23 cellular contexts compared by ENCODE assay signal in the genomic region with DNA sequence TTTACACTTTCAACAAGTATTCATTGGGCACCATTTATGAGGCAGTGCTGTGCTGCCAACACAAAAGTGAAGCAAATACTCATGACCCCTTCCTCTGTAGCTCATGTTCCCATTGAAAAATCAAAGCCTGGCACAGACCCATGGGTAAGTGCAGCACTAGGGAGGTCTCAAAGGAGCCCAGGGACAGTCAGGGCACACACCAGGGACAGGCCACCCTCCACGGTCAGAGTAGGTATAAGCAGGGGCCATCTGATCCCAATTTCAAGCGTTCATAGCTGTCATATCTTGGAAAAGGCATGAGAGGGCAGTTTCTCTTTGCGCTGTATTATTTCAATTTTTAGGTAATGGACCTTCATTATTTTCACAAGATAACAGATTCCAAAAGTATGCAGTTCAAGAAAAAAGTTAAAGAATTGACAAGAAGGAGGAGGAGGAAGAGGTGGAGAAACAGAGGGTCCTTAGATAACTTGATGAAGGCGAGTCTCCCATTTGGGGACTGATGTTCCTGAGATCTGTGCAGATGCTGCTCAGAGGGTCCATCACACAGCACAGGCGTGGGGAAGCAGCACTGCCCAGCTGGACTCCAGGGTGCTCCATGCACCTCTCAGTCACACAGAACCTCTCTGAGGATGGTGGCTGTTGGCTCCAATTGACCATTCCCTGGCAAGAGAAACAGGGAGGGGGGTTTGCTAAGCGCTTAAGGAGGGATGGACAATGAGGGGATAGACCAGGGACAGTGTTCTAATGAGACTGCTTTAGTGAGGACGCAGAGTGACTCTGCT.
"Had no signal": no experiment of that assay in that cellular context is flagged by ENCODE, and none has a peak within 500 bp of the region (broad histone marks: within the 10 kb centered on the region; RNA-seq: fewer than 3 reads in every experiment).

No MANE protein-coding gene starts in this region.

- H3K4me3 ChIP-seq: MG63, SJSA1, SK-N-MC had no signal

- H3K27ac ChIP-seq: SJSA1, SK-N-MC had no signal

- FAIRE-seq: RCC 7860 had no signal

- H3K4me1 ChIP-seq: SJSA1 had no signal

- DNase-seq: Karpas-422, KG1, MG63, NCI-H1092, NCI-H1105 treated with DMSO at 0.1 percent for 48 hours, NCI-H1417 treated with DMSO at 0.1 percent for 48 hours, NCI-H146, NCI-H1694 treated with DMSO at 0.1 percent for 48 hours, NCI-H1930, NCI-H2081, NCI-H2171, NCI-H226, NCI-H446, NCI-H510A, NCI-H524 treated with DMSO at 0.1 percent for 48 hours, NCI-H69, NCI-H774, Right ventricle myocardium superior, RPMI8226, SIG-M5 had no signal

- H3K9me3 ChIP-seq: MG63, SJSA1 had no signal

- H3K27me3 ChIP-seq: MG63, SJSA1 had no signal
